ENCODE assay signal across 10 cellular contexts in the genomic region with DNA sequence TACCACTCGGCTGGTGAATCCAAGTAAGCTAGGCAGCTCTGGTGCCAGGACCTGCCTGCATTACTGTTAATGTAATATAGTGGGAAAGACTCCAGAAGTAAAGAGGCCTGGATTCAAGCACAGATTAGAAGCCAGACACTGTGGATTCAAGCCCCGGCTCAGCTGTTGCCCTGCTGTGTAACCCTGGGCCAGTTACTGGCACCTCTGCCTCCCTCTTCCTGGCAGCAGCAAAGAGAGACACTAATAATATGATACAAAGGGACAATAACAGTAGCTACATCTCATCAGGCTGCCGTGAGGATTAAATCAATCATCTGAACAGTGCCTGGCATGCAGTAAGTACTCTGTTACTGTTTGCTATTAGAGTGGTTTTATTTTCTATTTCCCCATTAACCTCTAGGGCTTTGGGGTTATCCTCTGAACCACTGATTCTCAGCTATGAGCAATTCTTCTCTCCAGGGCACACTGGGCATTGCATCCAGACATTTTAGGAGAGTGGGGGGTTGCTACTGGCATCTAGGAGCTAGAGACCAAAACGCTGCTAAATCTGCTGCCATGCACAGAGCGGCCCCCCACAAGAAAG.
A peak's percentile ranks its signal among the peaks of the same experiment; 100 is the strongest.
DNase-seq lines count a peak whose midpoint lies in the region; ATAC-seq and TF ChIP-seq lines count a peak whose summit lies in the region.
"Had no signal": no experiment of that assay in that cellular context is flagged by ENCODE, and none has a peak within 500 bp of the region (broad histone marks: within the 10 kb centered on the region; RNA-seq: fewer than 3 reads in every experiment).

No MANE protein-coding gene starts in this region.

- H3K9me3 ChIP-seq in SU-DHL-6 (ENCODE audit: insufficient read depth, low read length), result no peaks in the 10 kb centered on the region

- peaks cover 59% of the 10 kb centered on the region for H3F3A ChIP-seq in SU-DHL-6 (ENCODE audit: insufficient read depth)

- H3K4me3 ChIP-seq in SU-DHL-6 (ENCODE audit: insufficient read depth, low read length, poor library complexity, severe bottlenecking), result no peak overlapping the region

- no peak for TF ChIP-seq CTCF in SU-DHL-6 (IDR thresholded peaks at IDR 0.05; ENCODE audit: insufficient read depth, low read length, poor library complexity, severe bottlenecking)

- no peaks in the 10 kb centered on the region for H3K9me3 Mint-ChIP-seq in activated T-cell treated with anti-CD3 and anti-CD28 coated beads, Interleukin-2, amount 50 U/mL, for 24 hours
- H3K9me3 Mint-ChIP-seq in T-cell, result no peaks in the 10 kb centered on the region
- H3K9me3 Mint-ChIP-seq: activated T-helper 17 cell treated with anti-CD3 and anti-CD28 coated beads, Interleukin-2, amount 50 U/mL, for 72 hours had no signal

- no peak for DNase-seq in activated T-cell treated with anti-CD3 and anti-CD28 coated beads, Interleukin-2, amount 50 U/mL, for 24 hours
- no peak for DNase-seq in activated T-cell treated with anti-CD3 and anti-CD28 coated beads, Interleukin-2, amount 50 U/mL, for 1 hour
- no peak for DNase-seq in T-cell
- DNase-seq in SW480 (ENCODE audit: low spot score), result no peak
- DNase-seq: NCI-H774 had no signal

- no peak overlapping the region for H3K4me3 Mint-ChIP-seq in activated T-cell treated with anti-CD3 and anti-CD28 coated beads, Interleukin-2, amount 50 U/mL, for 24 hours
- no peak overlapping the region for H3K4me3 Mint-ChIP-seq in T-cell
- H3K4me3 Mint-ChIP-seq: activated T-helper 17 cell treated with anti-CD3 and anti-CD28 coated beads, Interleukin-2, amount 50 U/mL, for 72 hours had no signal

- H3K27ac Mint-ChIP-seq in activated T-cell treated with anti-CD3 and anti-CD28 coated beads, Interleukin-2, amount 50 U/mL, for 24 hours, result peak overlapping the region; percentile 6
- no peak overlapping the region for H3K27ac Mint-ChIP-seq in T-cell
- H3K27ac Mint-ChIP-seq: activated T-helper 17 cell treated with anti-CD3 and anti-CD28 coated beads, Interleukin-2, amount 50 U/mL, for 72 hours had no signal

- H3K9ac ChIP-seq in SU-DHL-6 (ENCODE audit: low read length), result peak overlapping the region; percentile 67

- no peaks in the 10 kb centered on the region for H3K27me3 ChIP-seq in SU-DHL-6 (ENCODE audit: low read length)
- H3K27me3 ChIP-seq in layer of hippocampus (ENCODE audit: control insufficient read depth, insufficient read depth, low read length), result no peaks in the 10 kb centered on the region

- no peaks in the 10 kb centered on the region for H3K9me2 ChIP-seq in SU-DHL-6 (replicated peaks; ENCODE audit: insufficient read depth, low read length)

- H4K20me1 ChIP-seq in SU-DHL-6 (ENCODE audit: low read depth, low read length), result no peaks in the 10 kb centered on the region

- no peak overlapping the region for H2AFZ ChIP-seq in SU-DHL-6 (ENCODE audit: low read depth, low read length, severe bottlenecking)

- H3K27me3 Mint-ChIP-seq in activated T-cell treated with anti-CD3 and anti-CD28 coated beads, Interleukin-2, amount 50 U/mL, for 24 hours, result no peaks in the 10 kb centered on the region
- no peaks in the 10 kb centered on the region for H3K27me3 Mint-ChIP-seq in T-cell
- H3K27me3 Mint-ChIP-seq: activated T-helper 17 cell treated with anti-CD3 and anti-CD28 coated beads, Interleukin-2, amount 50 U/mL, for 72 hours had no signal

- peaks cover 38% of the 10 kb centered on the region for H3K4me1 Mint-ChIP-seq in activated T-cell treated with anti-CD3 and anti-CD28 coated beads, Interleukin-2, amount 50 U/mL, for 24 hours (ENCODE audit: low read depth)
- H3K4me1 Mint-ChIP-seq in T-cell, result peaks cover 33 to 36% (median 33%) of the 10 kb centered on the region in 3 donors

- peaks cover 84% of the 10 kb centered on the region for H3K36me3 Mint-ChIP-seq in activated T-cell treated with anti-CD3 and anti-CD28 coated beads, Interleukin-2, amount 50 U/mL, for 24 hours (ENCODE audit: low read depth)
- peaks cover 59% of the 10 kb centered on the region for H3K36me3 Mint-ChIP-seq in T-cell

- CTCF ChIA-PET in T-cell (lab: Charles Lee), result interaction anchor here in 1 of 2 donors (1.0 kb wide), 1 partner anchor 9 kb away, joined by 4 read pairs; no protein-coding TSS in a partner anchor

- H3K27ac ChIP-seq in SU-DHL-6 (ENCODE audit: low read depth, low read length) (peak overlapping the region; percentile 96), layer of hippocampus (ENCODE audit: low read depth, low read length) (peak overlapping the region; percentile 1), temporal lobe (ENCODE audit: low read depth, low read length) (peak overlapping the region; percentile 36)

- H3K4me2 ChIP-seq in SU-DHL-6 (ENCODE audit: low read depth, low read length, poor library complexity, severe bottlenecking), result peak overlapping the region; percentile 74

- ATAC-seq in T-cell (replicated peaks in 1 of 4), result no peak
- ATAC-seq in GM21528 (IDR thresholded peaks at IDR 0.05; ENCODE audit: low FRiP score, unreplicated experiment), result no peak
- ATAC-seq: activated T-helper 17 cell treated with anti-CD3 and anti-CD28 coated beads, Interleukin-2, amount 50 U/mL, for 72 hours had no signal

- 0 out of 2 replicates have a peak, but pooled peaks cover 3% of the 10 kb centered on the region for H3K36me3 ChIP-seq in SU-DHL-6 (ENCODE audit: low read length)

- POLR2A ChIA-PET in T-cell (lab: Charles Lee), result no interaction called here

- peaks cover 52% of the 10 kb centered on the region for H3K79me2 ChIP-seq in SU-DHL-6 (ENCODE audit: insufficient read depth, low read length)

Comparison
In these comparisons a context has a peak if more than half of its experiments do, and no peak if none do; other contexts are left out.
1. H3K27ac ChIP-seq: peak in every context shown above with its lines; median percentile 96 in SU-DHL-6; 36 in temporal lobe; 1 in layer of hippocampus.